In genomic region chr19:55189424-55189823, GRCh38 we compare ENCODE assay signal across 9 cellular contexts. TPM values are rescaled to one million over a fixed set of nuclear protein-coding genes. Genes with fewer than 3 reads are reported as not detected.
DNase-seq lines count a peak whose midpoint lies in the region; ATAC-seq and TF ChIP-seq lines count a peak whose summit lies in the region.
"Had no signal": no experiment of that assay in that cellular context is flagged by ENCODE, and none has a peak within 500 bp of the region (broad histone marks: within the 10 kb centered on the region; RNA-seq: fewer than 3 reads in every experiment).

No MANE protein-coding gene starts in this region.

- in situ Hi-C loops in Panc1 (cut with HindIII; ENCODE audit: low pct_unique_long_range_greater_than_20kb, low sequenced_read_pairs) = no loop called here

- no TSS peak for BruUV-seq in Panc1 (replicated peaks; lab: Mats Ljungman, UMichigan)

- no peak overlapping the region for H3K9ac ChIP-seq in endodermal cell (ENCODE audit: extremely low read depth, low read length, poor library complexity, severe bottlenecking)

- no peaks in the 10 kb centered on the region for H3K4me1 ChIP-seq in BE2C
- H3K4me1 ChIP-seq in Panc1 (ENCODE audit: control insufficient read depth, insufficient read depth, low read length) = peaks cover 12% of the 10 kb centered on the region; the same call in 1 of the 2 replicates
- H3K4me1 ChIP-seq in mucosa of descending colon (ENCODE audit: low read depth) = no peaks in the 10 kb centered on the region
- H3K4me1 ChIP-seq in endodermal cell (ENCODE audit: control insufficient read depth, insufficient read depth, low read length) = no peaks in the 10 kb centered on the region
- H3K4me1 ChIP-seq: adrenal gland had no signal

- peak; percentile 65 for DNase-seq in BE2C
- DNase-seq in Panc1 (ENCODE audit: low read depth, low spot score) = peak; percentile 93
- DNase-seq in endothelial cell (ENCODE audit: low spot score) = no peak
- DNase-seq in mucosa of descending colon = no peak
- DNase-seq in endodermal cell = no peak

- no peaks in the 10 kb centered on the region for H3K36me3 Mint-ChIP-seq in endothelial cell (ENCODE audit: low read depth, unreplicated experiment)
- H3K36me3 Mint-ChIP-seq in endodermal cell (ENCODE audit: low read depth) = no peaks in the 10 kb centered on the region

- ATAC-seq in Panc1 = peak; percentile 92
- peak; percentile 36 for ATAC-seq in mucosa of descending colon
- no peak for ATAC-seq in GM19455 (IDR thresholded peaks at IDR 0.05; ENCODE audit: unreplicated experiment)
- no peak for ATAC-seq in HG02852 (IDR thresholded peaks at IDR 0.05; ENCODE audit: unreplicated experiment)
- ATAC-seq in GM21576 (IDR thresholded peaks at IDR 0.05; ENCODE audit: unreplicated experiment) = no peak

- H3K36me3 ChIP-seq in BE2C = no peaks in the 10 kb centered on the region
- peaks cover 1% of the 10 kb centered on the region; the same call in 1 of the 2 replicates for H3K36me3 ChIP-seq in Panc1 (ENCODE audit: control insufficient read depth, insufficient read depth, low read length)
- H3K36me3 ChIP-seq in mucosa of descending colon (ENCODE audit: low read depth) = no peaks in the 10 kb centered on the region
- no peaks in the 10 kb centered on the region for H3K36me3 ChIP-seq in endodermal cell (ENCODE audit: control insufficient read depth, insufficient read depth, low read length)
- H3K36me3 ChIP-seq: adrenal gland had no signal

- H3K4me1 Mint-ChIP-seq in endothelial cell (ENCODE audit: unreplicated experiment) (no peaks in the 10 kb centered on the region), endodermal cell (no peaks in the 10 kb centered on the region)

- H3K9me3 ChIP-seq in BE2C = peaks cover 3% of the 10 kb centered on the region
- no peaks in the 10 kb centered on the region for H3K9me3 ChIP-seq in Panc1 (ENCODE audit: control insufficient read depth, insufficient read depth, low read depth, low read length)
- no peaks in the 10 kb centered on the region for H3K9me3 ChIP-seq in mucosa of descending colon
- no peaks in the 10 kb centered on the region for H3K9me3 ChIP-seq in endodermal cell (ENCODE audit: control insufficient read depth, low read length)
- H3K9me3 ChIP-seq: adrenal gland had no signal

- H3K9me3 Mint-ChIP-seq in endothelial cell (ENCODE audit: unreplicated experiment) = no peaks in the 10 kb centered on the region
- H3K9me3 Mint-ChIP-seq in endodermal cell = no peaks in the 10 kb centered on the region

- TF ChIP-seq CTCF in BE2C (IDR thresholded peaks at IDR 0.05; ENCODE audit: low read depth, low read length) = no peak
- TF ChIP-seq CTCF in Panc1 (IDR thresholded peaks at IDR 0.05) = no peak
- no peak for TF ChIP-seq CTCF in endothelial cell (IDR thresholded peaks at IDR 0.05; ENCODE audit: unreplicated experiment)
- TF ChIP-seq CTCF in mucosa of descending colon (IDR thresholded peaks at IDR 0.05) = no peak
- TF ChIP-seq CTCF in endodermal cell (conservative IDR thresholded peaks at IDR 0.05) = no peak

- H3K27me3 ChIP-seq in BE2C (no peaks in the 10 kb centered on the region), Panc1 (ENCODE audit: control insufficient read depth, insufficient read depth, low read length) (no peaks in the 10 kb centered on the region), endodermal cell (ENCODE audit: control insufficient read depth, insufficient read depth, low read length, poor library complexity, severe bottlenecking) (no peaks in the 10 kb centered on the region)
- H3K27me3 ChIP-seq: adrenal gland had no signal

- peak overlapping the region; percentile 68 for H3K4me3 Mint-ChIP-seq in endothelial cell (ENCODE audit: unreplicated experiment)
- no peak overlapping the region for H3K4me3 Mint-ChIP-seq in endodermal cell

- H3K27ac Mint-ChIP-seq in endothelial cell (ENCODE audit: unreplicated experiment) (no peak overlapping the region), endodermal cell (no peak overlapping the region)

- CTCF ChIA-PET in Panc1 (lab: Charles Lee) = interaction anchor here (0.6 kb wide), 1 partner anchor 15 kb away, joined by 9 read pairs; no protein-coding TSS in a partner anchor

- H3K4me3 ChIP-seq in BE2C (ENCODE audit: low read depth, low read length) (no peak overlapping the region), Panc1 (ENCODE audit: low read depth in 2 of 2, low read length in 2 of 2) (peak overlapping the region; percentile 6 to 17; a peak in 1 of 4 replicates), mucosa of descending colon (no peak overlapping the region), endodermal cell (ENCODE audit: low read length) (no peak overlapping the region)
- H3K4me3 ChIP-seq: adrenal gland had no signal

- H3K27me3 Mint-ChIP-seq in endothelial cell (ENCODE audit: unreplicated experiment) (peaks cover 13% of the 10 kb centered on the region), endodermal cell (ENCODE audit: insufficient read depth) (peaks cover 44% of the 10 kb centered on the region)

- H3K27ac ChIP-seq in Panc1 (ENCODE audit: low read length) = peak overlapping the region; percentile 78
- no peak overlapping the region for H3K27ac ChIP-seq in endodermal cell (ENCODE audit: low read depth, low read length)

- WGBS in endodermal cell (ENCODE audit: insufficient coverage in 1 of 2, insufficient read length in 1 of 2), 2 experiments = 79 to 81% methylated on average over 14 of the region's 15 CpGs

- POLR2A ChIA-PET in Panc1 (lab: Charles Lee) = interaction anchor here (1.0 kb wide), 1 partner anchor 15 kb away, joined by 4 read pairs; no protein-coding TSS in a partner anchor

- intact Hi-C loops in Panc1 (cut with micrococcal nuclease; ENCODE audit: unreplicated experiment) = no loop called here
- intact Hi-C loops in mucosa of descending colon (cut with DNase I, micrococcal nuclease) = no loop called here

RNA-seq across cellular contexts. Expression of gene SYT5, which starts 9.3 kb away (rescaled TPM):
- polyA plus RNA-seq in BE2C (2012; ENCODE audit: insufficient read depth, insufficient read length, low read depth) = 21.0 TPM
- total RNA-seq in Panc1 (2021; ENCODE audit: unreplicated experiment) (3.2 TPM), endothelial cell (ENCODE audit: unreplicated experiment) (1.6 TPM), mucosa of descending colon (1 to 10 TPM; 1.0 to 2.9 (median 1.2) TPM), endodermal cell (not detected)
- polyA plus RNA-seq in Panc1 (2012; ENCODE audit: insufficient read length) = 9.3 TPM
- polyA plus RNA-seq in endodermal cell (2013, experiment 1 of 2) = 6.1 TPM
- 7.9 TPM for polyA plus RNA-seq in endodermal cell (2013, experiment 2 of 2)

RNA-seq across cellular contexts. Expression of gene PTPRH, which starts 19.9 kb away (rescaled TPM):
- polyA plus RNA-seq in BE2C (2012; ENCODE audit: insufficient read depth, insufficient read length, low read depth) = 12.6 TPM
- total RNA-seq in Panc1 (2021; ENCODE audit: unreplicated experiment) (42.8 TPM), endothelial cell (ENCODE audit: unreplicated experiment) (not detected), mucosa of descending colon (100 to 1,000 TPM in 1 of 3 donors, 10 to 100 TPM in 2; 62.3 to 181 (median 94.8) TPM), endodermal cell (not detected)
- 45.2 TPM for polyA plus RNA-seq in Panc1 (2012; ENCODE audit: insufficient read length)
- 2.1 TPM for polyA plus RNA-seq in endodermal cell (2013, experiment 1 of 2)
- polyA plus RNA-seq in endodermal cell (2013, experiment 2 of 2) = 1.3 TPM

RNA-seq across cellular contexts. Expression of gene DNAAF3, which starts 23.0 kb away (rescaled TPM):
- 0.77 TPM for polyA plus RNA-seq in BE2C (2012; ENCODE audit: insufficient read depth, insufficient read length, low read depth)
- total RNA-seq in Panc1 (2021; ENCODE audit: unreplicated experiment) = 12.4 TPM
- 14.6 TPM for polyA plus RNA-seq in Panc1 (2012; ENCODE audit: insufficient read length)
- total RNA-seq in endothelial cell (ENCODE audit: unreplicated experiment) = 2.2 TPM
- total RNA-seq in mucosa of descending colon = 1 to 10 TPM in 1 of 3 donors, under 1 TPM in 2; 0.54 to 1.0 (median 0.69) TPM
- 1 to 10 TPM; 5.9 to 9.5 TPM for total RNA-seq in endodermal cell
- 10.2 TPM for polyA plus RNA-seq in endodermal cell (2013, experiment 1 of 2)
- 7.5 TPM for polyA plus RNA-seq in endodermal cell (2013, experiment 2 of 2)

RNA-seq across cellular contexts. Expression of gene TNNI3, which starts 31.9 kb away (rescaled TPM):
- 12.3 TPM for polyA plus RNA-seq in BE2C (2012; ENCODE audit: insufficient read depth, insufficient read length, low read depth)
- total RNA-seq in Panc1 (2021; ENCODE audit: unreplicated experiment) (14.6 TPM), endothelial cell (ENCODE audit: unreplicated experiment) (not detected), mucosa of descending colon (1 to 10 TPM in 1 of 3 donors, not detected in 2; 2.2 TPM), endodermal cell (10 to 100 TPM in 1 of 2 donors, 1 to 10 TPM in 1; 9.8 to 14.2 TPM)
- polyA plus RNA-seq in Panc1 (2012; ENCODE audit: insufficient read length) = 36.9 TPM
- polyA plus RNA-seq in endodermal cell (2013, experiment 1 of 2) = 9.9 TPM
- polyA plus RNA-seq in endodermal cell (2013, experiment 2 of 2) = 9.5 TPM

RNA-seq across cellular contexts. Expression of gene TMEM86B, which starts 39.1 kb away (rescaled TPM):
- 7.6 TPM for polyA plus RNA-seq in BE2C (2012; ENCODE audit: insufficient read depth, insufficient read length, low read depth)
- total RNA-seq in Panc1 (2021; ENCODE audit: unreplicated experiment) (14.2 TPM), endothelial cell (ENCODE audit: unreplicated experiment) (4.1 TPM), mucosa of descending colon (1 to 10 TPM; 3.4 to 4.5 (median 3.7) TPM), endodermal cell (1 to 10 TPM; 2.9 to 5.9 TPM)
- polyA plus RNA-seq in Panc1 (2012; ENCODE audit: insufficient read length) = 12.2 TPM
- polyA plus RNA-seq in endodermal cell (2013, experiment 1 of 2) = 4.9 TPM
- polyA plus RNA-seq in endodermal cell (2013, experiment 2 of 2) = 3.5 TPM

Comparison
In these comparisons a context has a peak if more than half of its experiments do, and no peak if none do; other contexts are left out.
1. DNase-seq: peak in BE2C (single experiment) and Panc1 (single experiment); none in endothelial cell (single experiment), mucosa of descending colon (0 of 3) and endodermal cell (single experiment).
2. H3K4me3 ChIP-seq: peak in Panc1 (2 of 2); none in BE2C (single experiment), mucosa of descending colon (single experiment) and endodermal cell (single experiment).
3. ATAC-seq: peak in Panc1 (single experiment) and mucosa of descending colon (single experiment); none in GM19455 (single experiment), HG02852 (single experiment) and GM21576 (single experiment).
4. RNA of gene PTPRH, which starts 19.9 kb away (total RNA-seq): 62.3 to 181 TPM in mucosa of descending colon and 42.8 TPM in Panc1 (single experiment); not detected in endothelial cell (single experiment) and not detected in endodermal cell; every median in the first group is over 10 times any median in the second.